In the genomic region with DNA sequence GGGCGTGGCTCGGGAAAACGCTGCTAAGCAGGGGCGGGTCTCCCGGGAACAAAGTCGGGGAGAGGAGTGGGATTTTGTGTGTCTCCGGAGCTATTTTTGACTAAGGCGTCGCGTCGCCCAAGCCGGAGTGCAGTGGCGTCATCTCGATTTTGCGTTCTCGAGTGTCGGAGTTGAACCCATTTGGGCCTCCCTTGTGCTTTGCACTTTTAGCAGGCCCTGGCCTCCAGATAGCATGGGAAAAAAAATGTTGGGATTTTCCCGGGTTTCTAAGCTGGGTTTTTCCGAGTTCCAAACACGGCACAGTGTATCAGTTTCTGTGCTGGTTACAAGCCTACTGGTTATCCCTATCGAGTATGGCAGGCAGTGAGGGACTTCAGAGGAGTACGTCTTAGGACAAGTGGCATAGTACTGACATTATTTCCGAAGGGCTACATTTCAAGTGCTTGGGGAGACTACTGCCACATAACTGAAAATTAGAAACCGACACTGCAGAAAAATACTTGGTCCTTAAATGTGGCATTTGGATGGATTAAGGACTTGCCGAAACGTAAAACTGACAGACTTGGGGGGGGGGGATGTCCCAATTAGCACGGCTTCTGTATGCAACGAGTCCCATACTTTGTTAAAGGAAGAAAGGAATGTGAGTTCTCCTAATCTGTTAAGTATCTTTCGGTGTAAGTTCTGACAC, we compare ENCODE assay signal across 8 cellular contexts.
DNase-seq lines count a peak whose midpoint lies in the region; ATAC-seq and TF ChIP-seq lines count a peak whose summit lies in the region.

No MANE protein-coding gene starts in this region.

- no peaks in the 10 kb centered on the region for H3K27me3 ChIP-seq in CD4-positive, alpha-beta T cell (ENCODE audit: control insufficient read depth, insufficient read depth, low read length)
- H3K27me3 ChIP-seq in neutrophil (no peaks in the 10 kb centered on the region), tibial nerve (no peaks in the 10 kb centered on the region)

- intact Hi-C loops in CD4-positive, alpha-beta T cell (cut with DNase I, micrococcal nuclease) = loop anchor here (1.0 to 10.0 kb wide), 8 partner anchors 34 to 990 kb away; a partner anchor contains a TSS

- H3K4me1 ChIP-seq in neutrophil (ENCODE audit: control insufficient read depth in 1 of 2, insufficient read depth in 1 of 2, low read depth in 1 of 2, low read length in 1 of 2) (peaks cover 38 to 46% of the 10 kb centered on the region in 2 experiments), tibial nerve (peaks cover 0 to 26% (median 6%) of the 10 kb centered on the region in 4 donors)

- H3K27ac ChIP-seq in CD4-positive, alpha-beta T cell (ENCODE audit: low read depth, low read length) = peak overlapping the region; percentile 91
- H3K27ac ChIP-seq in neutrophil = peak overlapping the region; percentile 85
- peak overlapping the region; percentile 70 to 97 (median 96) for H3K27ac ChIP-seq in tibial nerve

- peaks cover 12% of the 10 kb centered on the region for H3K27me3 Mint-ChIP-seq in CD4-positive, alpha-beta T cell
- no peaks in the 10 kb centered on the region for H3K27me3 Mint-ChIP-seq in activated T-cell treated with anti-CD3 and anti-CD28 coated beads, Interleukin-2, amount 50 U/mL, for 72 hours (ENCODE audit: low read depth)

- POLR2A ChIA-PET in CD4-positive, alpha-beta T cell (lab: Charles Lee) = interaction anchor here (0.6 to 11.5 kb wide), 84 partner anchors 8 to 1737 kb away, joined by 3 to 3030 read pairs (median 9); a partner anchor contains a TSS

- peak; percentile 35 for ATAC-seq in CD4-positive, alpha-beta T cell (ENCODE audit: poor library complexity)
- ATAC-seq in GM19395 (IDR thresholded peaks at IDR 0.05; ENCODE audit: unreplicated experiment) (peak; percentile 25), HG03521 (IDR thresholded peaks at IDR 0.05; ENCODE audit: unreplicated experiment) (peak; percentile 3)
- ATAC-seq in activated T-cell treated with anti-CD3 and anti-CD28 coated beads, Interleukin-2, amount 50 U/mL, for 72 hours (replicated peaks in 1 of 2) = peak; percentile 44 to 54

- H3K4me3 Mint-ChIP-seq in CD4-positive, alpha-beta T cell = peak overlapping the region; percentile 99
- peak overlapping the region; percentile 88 to 95 for H3K4me3 Mint-ChIP-seq in activated T-cell treated with anti-CD3 and anti-CD28 coated beads, Interleukin-2, amount 50 U/mL, for 72 hours

- CTCF ChIA-PET in CD4-positive, alpha-beta T cell (lab: Charles Lee) = interaction anchor here (1.0 to 5.0 kb wide), 8 partner anchors 16 to 115 kb away, joined by 3 to 35 read pairs (median 7); a partner anchor contains a TSS

- H3K4me1 Mint-ChIP-seq in CD4-positive, alpha-beta T cell (ENCODE audit: low read depth) = peaks cover 43% of the 10 kb centered on the region
- H3K4me1 Mint-ChIP-seq in activated T-cell treated with anti-CD3 and anti-CD28 coated beads, Interleukin-2, amount 50 U/mL, for 72 hours (ENCODE audit: low read depth) = peaks cover 49% of the 10 kb centered on the region

- H3K27ac Mint-ChIP-seq in CD4-positive, alpha-beta T cell = peak overlapping the region; percentile 97
- H3K27ac Mint-ChIP-seq in activated T-cell treated with anti-CD3 and anti-CD28 coated beads, Interleukin-2, amount 50 U/mL, for 72 hours = peak overlapping the region; percentile 99

- no peaks in the 10 kb centered on the region for H3K9me3 ChIP-seq in CD4-positive, alpha-beta T cell (ENCODE audit: control insufficient read depth, low read length)
- H3K9me3 ChIP-seq in neutrophil (no peaks in the 10 kb centered on the region), tibial nerve (no peaks in the 10 kb centered on the region)

- no peaks in the 10 kb centered on the region for H3K9me3 Mint-ChIP-seq in CD4-positive, alpha-beta T cell
- no peaks in the 10 kb centered on the region for H3K9me3 Mint-ChIP-seq in activated T-cell treated with anti-CD3 and anti-CD28 coated beads, Interleukin-2, amount 50 U/mL, for 72 hours

- peak in 1 of 2 donors; percentile 74 for TF ChIP-seq POLR2A in tibial nerve (IDR thresholded peaks at IDR 0.05)

- WGBS in tibial nerve, 2 donors = 0 to 1% methylated on average over 29 of the region's 29 CpGs

- peak; percentile 42 to 77 (median 58) for DNase-seq in CD4-positive, alpha-beta T cell
- DNase-seq in OCI-M1 (lab: John Stamatoyannopoulos, UW) = peak; percentile 98
- peak; percentile 82 to 86 for DNase-seq in activated T-cell treated with anti-CD3 and anti-CD28 coated beads, Interleukin-2, amount 50 U/mL, for 72 hours
- DNase-seq in foreskin fibroblast = peak; percentile 24 to 64
- peak; percentile 46 to 53 for DNase-seq in tibial nerve (ENCODE audit: low spot score in 2 of 2)

- no peak for TF ChIP-seq EP300 in tibial nerve (IDR thresholded peaks at IDR 0.05)

- TF ChIP-seq CTCF in CD4-positive, alpha-beta T cell (IDR thresholded peaks at IDR 0.05) = no peak
- TF ChIP-seq CTCF in foreskin fibroblast (IDR thresholded peaks at IDR 0.05; ENCODE audit: low read depth, low read length) = no peak
- no peak for TF ChIP-seq CTCF in neutrophil (IDR thresholded peaks at IDR 0.05)
- peak in 1 of 5 experiments; percentile 1 for TF ChIP-seq CTCF in tibial nerve (IDR thresholded peaks at IDR 0.05)

- H3K4me3 ChIP-seq in foreskin fibroblast (ENCODE audit: low read depth in 1 of 2, low read length in 2 of 2) = peak overlapping the region; percentile 72 to 81
- H3K4me3 ChIP-seq in neutrophil (ENCODE audit: low read depth in 1 of 2, low read length in 1 of 2) = peak overlapping the region; percentile 71 to 72
- peak overlapping the region; percentile 61 to 91 (median 86) for H3K4me3 ChIP-seq in tibial nerve

- peaks cover 44% of the 10 kb centered on the region for H3K36me3 Mint-ChIP-seq in CD4-positive, alpha-beta T cell (ENCODE audit: low read depth)
- peaks cover 7 to 8% of the 10 kb centered on the region in 2 donors for H3K36me3 Mint-ChIP-seq in activated T-cell treated with anti-CD3 and anti-CD28 coated beads, Interleukin-2, amount 50 U/mL, for 72 hours (ENCODE audit: insufficient read depth in 2 of 2)

- H3K36me3 ChIP-seq in neutrophil (no peaks in the 10 kb centered on the region), tibial nerve (no peaks in the 10 kb centered on the region)

Comparison
In these comparisons a context has a peak if more than half of its experiments do, and no peak if none do; other contexts are left out.
1. Peak in every context shown above with its lines: DNase-seq, ATAC-seq, H3K4me3 ChIP-seq and H3K27ac ChIP-seq.
2. DNase-seq: peak in every context shown above with its lines; median percentile 98 in OCI-M1; 84 in activated T-cell treated with anti-CD3 and anti-CD28 coated beads, Interleukin-2, amount 50 U/mL, for 72 hours; 58 in CD4-positive, alpha-beta T cell; 50 in tibial nerve; 44 in foreskin fibroblast.